33 cellular contexts compared by ENCODE assay signal in genomic region chr21:41143596-41144325, GRCh38.
"Had no signal": no experiment of that assay in that cellular context is flagged by ENCODE, and none has a peak within 500 bp of the region (broad histone marks: within the 10 kb centered on the region; RNA-seq: fewer than 3 reads in every experiment).

No MANE protein-coding gene starts in this region.

- H3K4me3 ChIP-seq: ascending aorta, cardiac muscle cell had no signal

- H3K9me3 Mint-ChIP-seq: activated B cell treated with CpG ODN at 0.5 μM for 24 hours; activated CD4-positive, alpha-beta memory T cell treated with anti-CD3 and anti-CD28 coated beads for 36 hours; activated CD4-positive, alpha-beta T cell treated with anti-CD3 and anti-CD28 coated beads, Interleukin-2, amount 10 ng/mL, durations not matched to agents 24 days and 14 days; activated CD8-positive, alpha-beta T cell treated with anti-CD3 and anti-CD28 coated beads for 36 hours; activated naive CD4-positive, alpha-beta T cell treated with anti-CD3 and anti-CD28 coated beads, Interleukin-2, amount 10 ng/mL, durations not matched to agents 7 days and 5 days; activated naive CD4-positive, alpha-beta T cell treated with anti-CD3 and anti-CD28 coated beads, Interleukin-2, amount 50 U/mL, for 24 hours; activated T-cell treated with anti-CD3 and anti-CD28 coated beads, Interleukin-2, amount 50 U/mL, for 24 hours; activated T-helper 2 cell treated with anti-CD3 and anti-CD28 coated beads, Interferon-gamma antibody, Interleukin-2, Interleukin-4, amounts not matched to agents 10 μg/mL and 5 μg/mL and 100 μg/mL, durations not matched to agents 14 hours and 24 hours and 36 hours; central memory CD8-positive, alpha-beta T cell; T-helper 1 cell treated with Interleukin-12 subunit alpha and Interleukin-12 subunit beta and Interleukin-4 antibody, amounts not matched to agents 30 μg/mL and 1 μg/mL, for 36 hours; T-helper 2 cell treated with Interferon-gamma antibody and Interleukin-4, amounts not matched to agents 5 μg/mL and 100 μg/mL, for 36 hours had no signal

- DNase-seq: activated B cell treated with CpG ODN at 0.5 μM for 24 hours; activated CD4-positive, alpha-beta memory T cell treated with anti-CD3 and anti-CD28 coated beads for 36 hours; activated CD4-positive, alpha-beta T cell treated with anti-CD3 and anti-CD28 coated beads for 4 hours; activated CD4-positive, alpha-beta T cell treated with anti-CD3 and anti-CD28 coated beads, Interleukin-2, amount 10 ng/mL, durations not matched to agents 24 days and 14 days; activated CD4-positive, alpha-beta T cell treated with anti-CD3 and anti-CD28 coated beads, Interleukin-2, amount 50 U/mL, for 1 hour; activated CD4-positive, alpha-beta T cell treated with anti-CD3 and anti-CD28 coated beads, Interleukin-2, amount 50 U/mL, for 4 hours; activated CD4-positive, CD25-positive, alpha-beta regulatory T cell treated with anti-CD3 and anti-CD28 coated beads, Interleukin-2, amount 50 U/mL, for 72 hours; activated CD8-positive, alpha-beta memory T cell treated with anti-CD3 and anti-CD28 coated beads for 24 hours; activated CD8-positive, alpha-beta memory T cell treated with anti-CD3 and anti-CD28 coated beads, Interleukin-2, amount 10 ng/mL, durations not matched to agents 7 days and 5 days; activated CD8-positive, alpha-beta memory T cell treated with anti-CD3 and anti-CD28 coated beads, Interleukin-2, amount 50 U/mL, for 48 hours; activated CD8-positive, alpha-beta T cell treated with anti-CD3 and anti-CD28 coated beads for 36 hours; activated effector memory CD4-positive, alpha-beta T cell treated with Interleukin-2 at 50 U/mL for 16 hours; activated gamma-delta T cell; activated naive CD4-positive, alpha-beta T cell treated with anti-CD3 and anti-CD28 coated beads, Interleukin-2, amount 10 ng/mL, durations not matched to agents 7 days and 5 days; activated naive CD4-positive, alpha-beta T cell treated with Interleukin-2 at 50 U/mL for 16 hours; activated T-cell treated with anti-CD3 and anti-CD28 coated beads, Interleukin-2, amount 50 U/mL, for 24 hours; activated T-cell treated with anti-CD3 and anti-CD28 coated beads, Interleukin-2, amount 50 U/mL, for 48 hours; amygdala; anterior cingulate cortex; caudate nucleus; cerebellar nuclear complex; T-helper 1 cell; T-helper 2 cell; T-helper 9 cell had no signal

- H3K4me3 Mint-ChIP-seq: activated B cell treated with CpG ODN at 0.5 μM for 24 hours; activated CD4-positive, alpha-beta memory T cell treated with anti-CD3 and anti-CD28 coated beads for 36 hours; activated CD4-positive, alpha-beta T cell treated with anti-CD3 and anti-CD28 coated beads, Interleukin-2, amount 10 ng/mL, durations not matched to agents 24 days and 14 days; activated CD8-positive, alpha-beta memory T cell treated with anti-CD3 and anti-CD28 coated beads, Interleukin-2, amount 10 ng/mL, durations not matched to agents 7 days and 5 days; activated CD8-positive, alpha-beta T cell treated with anti-CD3 and anti-CD28 coated beads for 36 hours; activated naive CD4-positive, alpha-beta T cell treated with anti-CD3 and anti-CD28 coated beads, Interleukin-2, amount 10 ng/mL, durations not matched to agents 7 days and 5 days; activated naive CD4-positive, alpha-beta T cell treated with anti-CD3 and anti-CD28 coated beads, Interleukin-2, amount 50 U/mL, for 24 hours; activated naive CD8-positive, alpha-beta T cell; activated T-cell treated with anti-CD3 and anti-CD28 coated beads, Interleukin-2, amount 50 U/mL, for 24 hours; brain; central memory CD8-positive, alpha-beta T cell; T-helper 1 cell treated with Interleukin-12 subunit alpha and Interleukin-12 subunit beta and Interleukin-4 antibody, amounts not matched to agents 30 μg/mL and 1 μg/mL, for 36 hours; T-helper 2 cell treated with Interferon-gamma antibody and Interleukin-4, amounts not matched to agents 5 μg/mL and 100 μg/mL, for 36 hours had no signal

- H3K27me3 ChIP-seq: ascending aorta, cardiac muscle cell had no signal

- H3K27me3 Mint-ChIP-seq: activated CD4-positive, alpha-beta T cell treated with anti-CD3 and anti-CD28 coated beads, Interleukin-2, amount 10 ng/mL, durations not matched to agents 24 days and 14 days; activated CD8-positive, alpha-beta memory T cell treated with anti-CD3 and anti-CD28 coated beads, Interleukin-2, amount 10 ng/mL, durations not matched to agents 7 days and 5 days had no signal

- H3K4me1 Mint-ChIP-seq: activated CD4-positive, alpha-beta T cell treated with anti-CD3 and anti-CD28 coated beads, Interleukin-2, amount 10 ng/mL, durations not matched to agents 24 days and 14 days; activated CD8-positive, alpha-beta memory T cell treated with anti-CD3 and anti-CD28 coated beads, Interleukin-2, amount 10 ng/mL, durations not matched to agents 7 days and 5 days; activated naive CD4-positive, alpha-beta T cell treated with anti-CD3 and anti-CD28 coated beads, Interleukin-2, amount 10 ng/mL, durations not matched to agents 7 days and 5 days; activated naive CD4-positive, alpha-beta T cell treated with anti-CD3 and anti-CD28 coated beads, Interleukin-2, amount 50 U/mL, for 24 hours; central memory CD8-positive, alpha-beta T cell had no signal

- H3K9me3 ChIP-seq: ascending aorta had no signal

- H3K27ac Mint-ChIP-seq: activated B cell treated with CpG ODN at 0.5 μM for 24 hours; activated CD4-positive, alpha-beta memory T cell treated with anti-CD3 and anti-CD28 coated beads for 36 hours; activated CD4-positive, alpha-beta T cell treated with anti-CD3 and anti-CD28 coated beads, Interleukin-2, amount 10 ng/mL, durations not matched to agents 24 days and 14 days; activated CD8-positive, alpha-beta memory T cell treated with anti-CD3 and anti-CD28 coated beads, Interleukin-2, amount 10 ng/mL, durations not matched to agents 7 days and 5 days; activated CD8-positive, alpha-beta T cell treated with anti-CD3 and anti-CD28 coated beads for 36 hours; activated naive CD4-positive, alpha-beta T cell treated with anti-CD3 and anti-CD28 coated beads, Interleukin-2, amount 10 ng/mL, durations not matched to agents 7 days and 5 days; activated naive CD4-positive, alpha-beta T cell treated with anti-CD3 and anti-CD28 coated beads, Interleukin-2, amount 50 U/mL, for 24 hours; activated naive CD8-positive, alpha-beta T cell; activated T-cell treated with anti-CD3 and anti-CD28 coated beads, Interleukin-2, amount 50 U/mL, for 24 hours; activated T-helper 2 cell treated with anti-CD3 and anti-CD28 coated beads, Interferon-gamma antibody, Interleukin-2, Interleukin-4, amounts not matched to agents 10 μg/mL and 5 μg/mL and 100 μg/mL, durations not matched to agents 14 hours and 24 hours and 36 hours; brain; T-helper 1 cell treated with Interleukin-12 subunit alpha and Interleukin-12 subunit beta and Interleukin-4 antibody, amounts not matched to agents 30 μg/mL and 1 μg/mL, for 36 hours; T-helper 2 cell treated with Interferon-gamma antibody and Interleukin-4, amounts not matched to agents 5 μg/mL and 100 μg/mL, for 36 hours had no signal

- ATAC-seq: activated CD8-positive, alpha-beta memory T cell treated with anti-CD3 and anti-CD28 coated beads, Interleukin-2, amount 10 ng/mL, durations not matched to agents 7 days and 5 days; activated CD8-positive, alpha-beta T cell treated with anti-CD3 and anti-CD28 coated beads for 36 hours had no signal

- H3K36me3 ChIP-seq: ascending aorta, cardiac muscle cell had no signal

- H3K36me3 Mint-ChIP-seq: activated CD4-positive, alpha-beta memory T cell treated with anti-CD3 and anti-CD28 coated beads for 36 hours; activated CD8-positive, alpha-beta memory T cell treated with anti-CD3 and anti-CD28 coated beads, Interleukin-2, amount 10 ng/mL, durations not matched to agents 7 days and 5 days; activated naive CD4-positive, alpha-beta T cell treated with anti-CD3 and anti-CD28 coated beads, Interleukin-2, amount 10 ng/mL, durations not matched to agents 7 days and 5 days; activated naive CD4-positive, alpha-beta T cell treated with anti-CD3 and anti-CD28 coated beads, Interleukin-2, amount 50 U/mL, for 24 hours; activated naive CD8-positive, alpha-beta T cell; brain had no signal

- H3K27ac ChIP-seq: ascending aorta, cardiac muscle cell had no signal
